In genomic region chr5:73674669-73675004, GRCh38 we compare ENCODE assay signal across 22 cellular contexts. TPM values are rescaled to one million over a fixed set of nuclear protein-coding genes. Genes with fewer than 3 reads are reported as not detected.
DNase-seq lines count a peak whose midpoint lies in the region; ATAC-seq, FAIRE-seq and TF ChIP-seq lines count a peak whose summit lies in the region.
"Had no signal": no experiment of that assay in that cellular context is flagged by ENCODE, and none has a peak within 500 bp of the region (broad histone marks: within the 10 kb centered on the region; RNA-seq: fewer than 3 reads in every experiment).

No MANE protein-coding gene starts in this region.

- no peak for ATAC-seq in HepG2
- ATAC-seq in right lobe of liver, result no peak
- no peak for ATAC-seq in GM12878
- ATAC-seq in HG02852 (IDR thresholded peaks at IDR 0.05; ENCODE audit: unreplicated experiment), result no peak
- ATAC-seq in HG03175 (IDR thresholded peaks at IDR 0.05; ENCODE audit: unreplicated experiment), result no peak
- ATAC-seq: activated CD4-positive, CD25-positive, alpha-beta regulatory T cell treated with anti-CD3 and anti-CD28 coated beads, Interleukin-2, amount 50 U/mL, for 24 hours; CD8-positive, alpha-beta T cell; Right ventricle myocardium inferior had no signal

- FAIRE-seq in HepG2 (lab: Jason Lieb, UNC) (no peak), GM12878 (lab: Jason Lieb, UNC) (no peak)

- no peak for DNase-seq in HepG2 (ENCODE audit: low spot score)
- DNase-seq in right lobe of liver, result no peak
- no peak for DNase-seq in GM12878 (ENCODE audit: low read depth, low spot score)
- peak; percentile 9 for DNase-seq in kidney tubule cell (ENCODE audit: low spot score)
- no peak for DNase-seq in smooth muscle cell (lab: John Stamatoyannopoulos, UW; ENCODE audit: unreplicated experiment)
- no peak for DNase-seq in transverse colon
- DNase-seq: ACHN; activated naive CD4-positive, alpha-beta T cell treated with Interleukin-2 at 50 U/mL for 16 hours; CD8-positive, alpha-beta T cell; DND-41; effector CD4-positive, alpha-beta T cell; foreskin fibroblast; NCI-H82; nephron progenitor cell; retina; stimulated activated CD4-positive, alpha-beta T cell treated with anti-CD3 and anti-CD28 coated beads, Interleukin-1b, Interleukin-23, amount 100 ng/mL, for 48 hours; testis had no signal

- BruUV-seq in HepG2 (replicated peaks; lab: Mats Ljungman, UMichigan) (no TSS peak), GM12878 (replicated peaks; lab: Mats Ljungman, UMichigan) (no TSS peak)

- no peaks in the 10 kb centered on the region for H3K9me3 ChIP-seq in HepG2 (ENCODE audit: low read length)
- no peaks in the 10 kb centered on the region for H3K9me3 ChIP-seq in right lobe of liver
- no peaks in the 10 kb centered on the region for H3K9me3 ChIP-seq in GM12878 (replicated peaks; ENCODE audit: control insufficient read depth, insufficient read depth, low read length)
- H3K9me3 ChIP-seq in smooth muscle cell (replicated peaks; ENCODE audit: low read depth), result no peaks in the 10 kb centered on the region
- H3K9me3 ChIP-seq in transverse colon, result no peaks in the 10 kb centered on the region
- H3K9me3 ChIP-seq: testis had no signal

- H4K20me1 ChIP-seq in HepG2 (ENCODE audit: insufficient read depth, low read length) (no peaks in the 10 kb centered on the region), GM12878 (ENCODE audit: control insufficient read depth, insufficient read depth) (no peaks in the 10 kb centered on the region), smooth muscle cell (ENCODE audit: low read depth) (no peaks in the 10 kb centered on the region)

- CTCF ChIA-PET in HepG2 (lab: Yijun Ruan, JAX; ENCODE audit: low intra/inter-chr PET ratio, low total read pairs), result no interaction called here
- CTCF ChIA-PET in GM12878 (lab: Yijun Ruan, JAX), result interaction anchor here (0.7 to 3.9 kb wide), 6 partner anchors 12 to 49 kb away, joined by 3 to 19 read pairs (median 3); no protein-coding TSS in a partner anchor

- intact Hi-C loops in HepG2 (cut with micrococcal nuclease; ENCODE audit: unreplicated experiment), result no loop called here
- intact Hi-C loops in right lobe of liver (cut with DNase I), result no loop called here
- intact Hi-C loops in GM12878 (cut with micrococcal nuclease; ENCODE audit: unreplicated experiment), result no loop called here
- intact Hi-C loops in transverse colon (cut with DNase I; ENCODE audit: low total_unique reads), result no loop called here

- RAD21 ChIA-PET in GM12878 (lab: Charles Lee; ENCODE audit: unreplicated experiment), result interaction anchor here (1.0 to 3.5 kb wide), 12 partner anchors 8 to 116 kb away, joined by 3 to 37 read pairs (median 4); no protein-coding TSS in a partner anchor

- no peak overlapping the region for H3K4me2 ChIP-seq in HepG2 (ENCODE audit: low read depth, low read length)
- H3K4me2 ChIP-seq in GM12878 (ENCODE audit: control insufficient read depth, insufficient read depth), result 0 out of 2 replicates have a peak overlapping the region, but pooled peaks have one; percentile 44
- no peak overlapping the region for H3K4me2 ChIP-seq in smooth muscle cell

- POLR2A ChIA-PET in HepG2 (lab: Yijun Ruan, JAX), result interaction anchor here (0.8 to 2.9 kb wide), 5 partner anchors 10 to 57 kb away, joined by 3 to 15 read pairs (median 4); no protein-coding TSS in a partner anchor
- POLR2A ChIA-PET in GM12878 (lab: Charles Lee), result interaction anchor here (0.9 to 1.4 kb wide), 4 partner anchors 15 to 51 kb away, joined by 3 to 6 read pairs (median 5); no protein-coding TSS in a partner anchor

- SMC1A ChIA-PET in GM12878 (lab: Charles Lee; ENCODE audit: uncharacterized antibody, unreplicated experiment), result interaction anchor here (0.9 to 10.7 kb wide), 10 partner anchors 10 to 118 kb away, joined by 3 to 114 read pairs (median 7); no protein-coding TSS in a partner anchor

- no peak overlapping the region for H2AFZ ChIP-seq in HepG2 (ENCODE audit: low read length)
- peak overlapping the region; percentile 90 for H2AFZ ChIP-seq in GM12878 (ENCODE audit: control insufficient read depth, low read depth, low read length)
- H2AFZ ChIP-seq in smooth muscle cell (ENCODE audit: low read depth), result no peak overlapping the region

- TF ChIP-seq RAD21 in HepG2 (CRISPR knock-in tag; IDR thresholded peaks at IDR 0.05), result no peak
- no peak for TF ChIP-seq RAD21 in GM12878 (IDR thresholded peaks at IDR 0.05; ENCODE audit: insufficient read depth, low read depth, low read length)

- WGBS in HepG2 (ENCODE audit: low lambda C conversion rate), result 100% methylated on average over 2 of the region's 2 CpGs
- 42% methylated on average over 2 of the region's 2 CpGs for WGBS in right lobe of liver (ENCODE audit: insufficient coverage, low coverage, low lambda C conversion rate, missing lambda C conversion rate)
- 26% methylated on average over 2 of the region's 2 CpGs for WGBS in GM12878 (ENCODE audit: insufficient coverage, insufficient replicate concordance, low lambda C conversion rate, missing lambda C conversion rate)
- WGBS in smooth muscle cell (ENCODE audit: low lambda C conversion rate), result 90% methylated on average over 2 of the region's 2 CpGs
- 40 to 77% methylated on average over 1 to 2 of the region's 2 CpGs for WGBS in transverse colon (ENCODE audit: low coverage in 1 of 2), 2 donors

- H3K27ac ChIP-seq in HepG2 (ENCODE audit: extremely low read length, insufficient read depth, low read length) (peak overlapping the region; percentile 65), right lobe of liver (peak overlapping the region in 1 of 3 donors; percentile 70), GM12878 (ENCODE audit: control insufficient read depth, insufficient read depth) (no peak overlapping the region), smooth muscle cell (ENCODE audit: low read depth) (no peak overlapping the region), transverse colon (peak overlapping the region in 1 of 4 donors; percentile 77)

- H3K4me3 ChIP-seq in HepG2 (replicated peaks in 1 of 3; ENCODE audit: insufficient read depth in 1 of 3, low read depth in 2 of 3, low read length in 3 of 3) (no peak overlapping the region), right lobe of liver (no peak overlapping the region), GM12878 (no peak overlapping the region), smooth muscle cell (no peak overlapping the region), transverse colon (no peak overlapping the region)
- H3K4me3 ChIP-seq: lung, testis had no signal

- TF ChIP-seq CTCF in HepG2 (CRISPR knock-in tag; IDR thresholded peaks at IDR 0.05) (no peak), right lobe of liver (IDR thresholded peaks at IDR 0.05) (no peak), GM12878 (IDR thresholded peaks at IDR 0.05 in 2 of 3, conservative IDR thresholded peaks at IDR 0.05 in 1 of 3; ENCODE audit: control insufficient read depth in 2 of 3, extremely low read depth in 1 of 3, insufficient read depth in 1 of 3, low read depth in 3 of 3, low read length in 3 of 3) (no peak), smooth muscle cell (IDR thresholded peaks at IDR 0.05; ENCODE audit: borderline replicate concordance, insufficient read depth, poor library complexity, severe bottlenecking) (no peak), transverse colon (IDR thresholded peaks at IDR 0.05) (no peak)

- no peaks in the 10 kb centered on the region; a peak in 1 of 5 replicates for H3K36me3 ChIP-seq in HepG2 (replicated peaks in 1 of 2; ENCODE audit: control insufficient read depth in 1 of 2, insufficient read depth in 2 of 2, low read length in 2 of 2)
- H3K36me3 ChIP-seq in right lobe of liver, result no peaks in the 10 kb centered on the region
- H3K36me3 ChIP-seq in GM12878 (ENCODE audit: control insufficient read depth in 2 of 2, insufficient read depth in 2 of 2, low read length in 1 of 2), result no peaks in the 10 kb centered on the region
- no peaks in the 10 kb centered on the region for H3K36me3 ChIP-seq in smooth muscle cell (ENCODE audit: low read depth)
- H3K36me3 ChIP-seq in transverse colon, result no peaks in the 10 kb centered on the region

- peaks cover 73% of the 10 kb centered on the region for H3K4me1 ChIP-seq in HepG2 (ENCODE audit: insufficient read depth, low read length)
- H3K4me1 ChIP-seq in right lobe of liver, result peaks cover 0 to 61% (median 17%) of the 10 kb centered on the region in 4 donors
- peaks cover 12% of the 10 kb centered on the region for H3K4me1 ChIP-seq in GM12878 (ENCODE audit: control insufficient read depth, insufficient read depth, low read length)
- peaks cover 5% of the 10 kb centered on the region for H3K4me1 ChIP-seq in smooth muscle cell (ENCODE audit: low read depth)
- H3K4me1 ChIP-seq in transverse colon, result peaks cover 3 to 36% (median 17%) of the 10 kb centered on the region in 4 donors

- H3K79me2 ChIP-seq in HepG2 (ENCODE audit: insufficient read depth, low read length), result peaks cover 55% of the 10 kb centered on the region
- no peaks in the 10 kb centered on the region for H3K79me2 ChIP-seq in GM12878 (ENCODE audit: control insufficient read depth, insufficient read depth, low read length)
- H3K79me2 ChIP-seq in smooth muscle cell (ENCODE audit: low read depth), result no peaks in the 10 kb centered on the region

- no peaks in the 10 kb centered on the region for H3K27me3 ChIP-seq in HepG2 (ENCODE audit: control insufficient read depth in 1 of 2, insufficient read depth in 2 of 2, low read length in 2 of 2)
- no peaks in the 10 kb centered on the region for H3K27me3 ChIP-seq in right lobe of liver
- no peaks in the 10 kb centered on the region for H3K27me3 ChIP-seq in GM12878 (replicated peaks in 1 of 2; ENCODE audit: control insufficient read depth in 2 of 2, insufficient read depth in 2 of 2, low read length in 1 of 2)
- no peaks in the 10 kb centered on the region for H3K27me3 ChIP-seq in smooth muscle cell (ENCODE audit: low read depth)
- no peaks in the 10 kb centered on the region for H3K27me3 ChIP-seq in transverse colon
- H3K27me3 ChIP-seq: testis had no signal

- in situ Hi-C loops in HepG2 (cut with HindIII; ENCODE audit: extremely low pct_ligation_motif_present, low pct_unique_long_range_greater_than_20kb), result no loop called here
- in situ Hi-C loops in GM12878 (cut with MboI), result no loop called here
- in situ Hi-C loops in transverse colon (cut with MboI; ENCODE audit: low pct_ligation_motif_present in 1 of 4, low pct_unique_long_range_greater_than_20kb in 1 of 4, low sequenced_read_pairs in 3 of 4), result no loop called here

- H3K9ac ChIP-seq in HepG2 (ENCODE audit: insufficient read depth, low read depth, low read length), result no peak overlapping the region
- H3K9ac ChIP-seq in GM12878 (ENCODE audit: control insufficient read depth, insufficient read depth, low read length), result no peak overlapping the region
- no peak overlapping the region for H3K9ac ChIP-seq in smooth muscle cell (ENCODE audit: low read depth)

- H3F3A ChIP-seq in smooth muscle cell (ENCODE audit: low read depth), result peaks cover 7% of the 10 kb centered on the region

- TF ChIP-seq POLR2A in HepG2 (IDR thresholded peaks at IDR 0.05; ENCODE audit: insufficient read depth in 1 of 2, low read depth in 2 of 2, low read length in 2 of 2) (no peak), right lobe of liver (IDR thresholded peaks at IDR 0.05) (no peak), GM12878 (IDR thresholded peaks at IDR 0.05; ENCODE audit: low read depth, low read length) (no peak), transverse colon (IDR thresholded peaks at IDR 0.05) (no peak)

- TF ChIP-seq EP300 in HepG2 (IDR thresholded peaks at IDR 0.05; ENCODE audit: low read depth in 2 of 2, low read length in 2 of 2) (no peak), HepG2 (CRISPR knock-in tag; IDR thresholded peaks at IDR 0.05; ENCODE audit: borderline replicate concordance) (no peak), GM12878 (IDR thresholded peaks at IDR 0.05; ENCODE audit: borderline replicate concordance in 1 of 2, control insufficient read depth in 1 of 2, low read depth in 2 of 2, low read length in 2 of 2) (no peak), transverse colon (IDR thresholded peaks at IDR 0.05; ENCODE audit: low read depth) (no peak)

RNA-seq across cellular contexts. Expression of gene ARHGEF28, which starts 48.6 kb away (rescaled TPM):
- 34.1 and 36.7 TPM in 2 replicates for total RNA-seq in HepG2 (2016; rRNA removed; fragmentation: Illumina TruSeq; extraction: Trizol)
- 24.5 and 25.4 TPM in 2 replicates for total RNA-seq in HepG2 (2016; cell fraction: cytosol; rRNA removed; fragmentation: Illumina TruSeq; extraction: Trizol; ENCODE audit: low read depth)
- 31.7 and 34.4 TPM in 2 replicates for total RNA-seq in HepG2 (2016; cell fraction: insoluble cytoplasmic fraction; rRNA removed; fragmentation: Illumina TruSeq; extraction: Trizol)
- 12.5 and 13.4 TPM in 2 replicates for total RNA-seq in HepG2 (2016; cell fraction: membrane; rRNA removed; fragmentation: Illumina TruSeq; extraction: Trizol)
- 68.4 and 71.0 TPM in 2 replicates for total RNA-seq in HepG2 (2016; cell fraction: nucleus; rRNA removed; fragmentation: Illumina TruSeq; extraction: Trizol)
- polyA plus RNA-seq in HepG2 (2011; rRNA removed), result 15.0 and 17.4 TPM in 2 replicates
- polyA plus RNA-seq in HepG2 (2011; cell fraction: cytosol; rRNA removed), result 8.9 and 10.6 TPM in 2 replicates
- polyA plus RNA-seq in HepG2 (2011; cell fraction: nucleus; rRNA removed), result 37.6 and 39.6 TPM in 2 replicates
- 21.7 and 22.1 TPM in 2 replicates for polyA plus RNA-seq in HepG2 (2012)
- polyA plus RNA-seq in HepG2 (2016; cell fraction: cytosol; fragmentation: Illumina TruSeq; extraction: Trizol; ENCODE audit: low read depth), result 1.3 and 1.4 TPM in 2 replicates
- polyA plus RNA-seq in HepG2 (2016; cell fraction: insoluble cytoplasmic fraction; fragmentation: Illumina TruSeq; extraction: Trizol; ENCODE audit: low read depth), result 19.3 and 20.1 TPM in 2 replicates
- polyA plus RNA-seq in HepG2 (2016; cell fraction: membrane; fragmentation: Illumina TruSeq; extraction: Trizol; ENCODE audit: low read depth), result 2.5 and 2.8 TPM in 2 replicates
- polyA plus RNA-seq in HepG2 (2016; cell fraction: nucleus; fragmentation: Illumina TruSeq; extraction: Trizol; ENCODE audit: insufficient read depth, low read depth), result 33.5 and 34.3 TPM in 2 replicates
- polyA minus RNA-seq in HepG2 (2011; rRNA and poly(A)+ RNA removed; ENCODE audit: low replicate concordance), result 7.5 and 73.0 TPM in 2 replicates
- 33.6 and 40.2 TPM in 2 replicates for polyA minus RNA-seq in HepG2 (2011; cell fraction: cytosol; rRNA and poly(A)+ RNA removed)
- 304 and 307 TPM in 2 replicates for polyA minus RNA-seq in HepG2 (2011; cell fraction: nucleus; rRNA and poly(A)+ RNA removed)
- 10 to 100 TPM in 2 of 6 experiments, 1 to 10 TPM in 4; 3.0 to 14.9 (median 6.4) TPM for total RNA-seq in right lobe of liver
- 26.1 TPM in 2 replicates for total RNA-seq in GM12878 (2013; cell fraction: nucleolus; rRNA removed)
- total RNA-seq in GM12878 (2014; rRNA removed), result 0.23 and 0.38 TPM in 2 replicates
- 0.18 and 0.22 TPM in 2 replicates for total RNA-seq in GM12878 (2014; rRNA removed; fragmentation: Illumina TruSeq; extraction: Trizol)
- total RNA-seq in GM12878 (2021), result 0.15 and 0.19 TPM in 2 replicates
- 0.34 TPM for polyA plus RNA-seq in GM12878 (2011; ENCODE audit: low read depth)
- polyA plus RNA-seq in GM12878 (2011; rRNA removed), result 0.72 TPM in 2 replicates
- 0.48 and 0.50 TPM in 2 replicates for polyA plus RNA-seq in GM12878 (2011; cell fraction: cytosol; rRNA removed)
- polyA plus RNA-seq in GM12878 (2011; cell fraction: nucleus; rRNA removed), result 1.4 and 1.6 TPM in 2 replicates
- 0.31 and 0.81 TPM in 2 replicates for polyA plus RNA-seq in GM12878 (2012)
- 0.10 and 0.54 TPM in 2 replicates for polyA plus RNA-seq in GM12878 (2014; fragmentation: Illumina TruSeq; extraction: Trizol)
- not detected for polyA plus RNA-seq in GM12878 (2014; fragmentation: Nextera tagmentation; extraction: Ambion mirVana)
- polyA plus RNA-seq in GM12878 (2014; rRNA removed), result 0.10 and 0.16 TPM in 2 replicates
- under 1 TPM; 0.43 to 0.60 TPM for polyA plus RNA-seq in GM12878 (2016; fragmentation: Nextera tagmentation; extraction: Ambion mirVana)
- polyA minus RNA-seq in GM12878 (2011; rRNA and poly(A)+ RNA removed), result 3.4 and 3.7 TPM in 2 replicates
- polyA minus RNA-seq in GM12878 (2011; cell fraction: cytosol; rRNA and poly(A)+ RNA removed), result 0.83 and 2.7 TPM in 2 replicates
- 5.8 and 7.5 TPM in 2 replicates for polyA minus RNA-seq in GM12878 (2011; cell fraction: nucleus; rRNA and poly(A)+ RNA removed)
- total RNA-seq in smooth muscle cell, result 0.63 and 0.90 TPM in 2 replicates
- polyA plus RNA-seq in smooth muscle cell, result 0.19 and 0.24 TPM in 2 replicates
- 10 to 100 TPM in 3 of 4 donors, 1 to 10 TPM in 1; 9.8 to 18.7 (median 18.6) TPM for total RNA-seq in transverse colon
- total RNA-seq: CD8-positive, alpha-beta T cell had no signal
